22 cellular contexts compared by ENCODE assay signal in genomic region chr3:32278714-32279113, GRCh38. TPM values are rescaled to one million over a fixed set of nuclear protein-coding genes. Genes with fewer than 3 reads are reported as not detected.
DNase-seq lines count a peak whose midpoint lies in the region; ATAC-seq and TF ChIP-seq lines count a peak whose summit lies in the region.
"Had no signal": no experiment of that assay in that cellular context is flagged by ENCODE, and none has a peak within 500 bp of the region (broad histone marks: within the 10 kb centered on the region; RNA-seq: fewer than 3 reads in every experiment).

No MANE protein-coding gene starts in this region.

- ATAC-seq in GM18861 (IDR thresholded peaks at IDR 0.05; ENCODE audit: unreplicated experiment): no peak
- ATAC-seq: effector memory CD8-positive, alpha-beta T cell; GM23338; left lobe of liver had no signal

- in situ Hi-C loops in G401 (cut with HindIII; ENCODE audit: low sequenced_read_pairs): no loop called here

- TF ChIP-seq CTCF in cardiac fibroblast (IDR thresholded peaks at IDR 0.05; ENCODE audit: low read depth, low read length): no peak

- H3K4me3 ChIP-seq in cardiac fibroblast (replicated peaks in 1 of 2; ENCODE audit: low read depth in 2 of 2, low read length in 2 of 2): no peak overlapping the region
- H3K4me3 ChIP-seq: GM23338, right atrium auricular region, SJSA1 had no signal

- DNase-seq in A172 (ENCODE audit: low spot score) (peak; percentile 9), HS-5 (ENCODE audit: low read depth) (peak; percentile 2), cardiac fibroblast (ENCODE audit: low read depth in 2 of 2) (peak; percentile 65 to 74), kidney tubule cell (ENCODE audit: low spot score) (peak; percentile 62), G401 (ENCODE audit: low spot score) (no peak), inferior parietal cortex (ENCODE audit: extremely low spot score) (no peak), NCI-H1048 (lab: John Stamatoyannopoulos, UW) (no peak)
- DNase-seq: activated B cell treated with CpG ODN at 0.5 μM for 24 hours; cerebellar nuclear complex; DND-41; effector memory CD8-positive, alpha-beta T cell; foreskin melanocyte; MV-4-11; NCI-H2029; NCI-H524 treated with DMSO at 0.1 percent for 48 hours; nucleus accumbens; stimulated activated naive CD4-positive, alpha-beta T cell treated with Interleukin-2 at 50 U/mL for 16 hours had no signal

RNA-seq across cellular contexts. Expression of gene CMTM8, which starts 40.2 kb away (rescaled TPM):
- 3.4 and 3.5 TPM in 2 replicates for total RNA-seq in A172 (2014; rRNA removed; shearing (Covaris generic))
- 3.1 and 6.6 TPM in 2 replicates for total RNA-seq in G401 (2014; rRNA removed; shearing (Covaris generic))
- total RNA-seq: SJSA1 had no signal

Comparison
In these comparisons a context has a peak if more than half of its experiments do, and no peak if none do; other contexts are left out.
1. DNase-seq: peak in A172 (single experiment), HS-5 (single experiment), cardiac fibroblast (2 of 2) and kidney tubule cell (single experiment); none in G401 (single experiment), inferior parietal cortex (single experiment) and NCI-H1048 (single experiment).